8 cellular contexts compared by ENCODE assay signal in genomic region chr15:40092416-40093223, GRCh38. TPM values are rescaled to one million over a fixed set of nuclear protein-coding genes. Genes with fewer than 3 reads are reported as not detected.
DNase-seq lines count a peak whose midpoint lies in the region; ATAC-seq and TF ChIP-seq lines count a peak whose summit lies in the region.

No MANE protein-coding gene starts in this region.

- H3K36me3 Mint-ChIP-seq in T-helper 2 cell treated with Interferon-gamma antibody and Interleukin-4, amounts not matched to agents 5 μg/mL and 100 μg/mL, for 36 hours (ENCODE audit: low read depth), result peaks cover 11% of the 10 kb centered on the region
- H3K36me3 Mint-ChIP-seq in stimulated activated memory B cell treated with anti-CD40 and anti-IgM and Interleukin-4, amounts not matched to agents 10 μg/mL and 1 μg/mL and 100 μg/mL, for 72 hours, result peaks cover 87% of the 10 kb centered on the region

- H3K27ac ChIP-seq in RWPE1, result peak overlapping the region; percentile 92

- no peak for TF ChIP-seq CTCF in RWPE1 (conservative IDR thresholded peaks at IDR 0.05; ENCODE audit: low read depth)

- POLR2A ChIA-PET in RWPE1 (lab: Yijun Ruan, JAX; ENCODE audit: low non-redundant PET), result interaction anchor here (0.9 kb wide), 1 partner anchor 12 kb away, joined by 6 read pairs; no protein-coding TSS in a partner anchor

- ATAC-seq in left ventricle myocardium superior, result peak; percentile 91
- ATAC-seq in stimulated activated memory B cell treated with anti-CD40 and anti-IgM and Interleukin-4, amounts not matched to agents 10 μg/mL and 1 μg/mL and 100 μg/mL, for 72 hours, result peak; percentile 2
- ATAC-seq in GM18861 (IDR thresholded peaks at IDR 0.05; ENCODE audit: unreplicated experiment), result no peak

- H3K9me3 Mint-ChIP-seq in T-helper 2 cell treated with Interferon-gamma antibody and Interleukin-4, amounts not matched to agents 5 μg/mL and 100 μg/mL, for 36 hours, result no peaks in the 10 kb centered on the region
- H3K9me3 Mint-ChIP-seq in stimulated activated memory B cell treated with anti-CD40 and anti-IgM and Interleukin-4, amounts not matched to agents 10 μg/mL and 1 μg/mL and 100 μg/mL, for 72 hours, result peaks cover 2% of the 10 kb centered on the region

- H3K4me3 Mint-ChIP-seq in T-helper 2 cell treated with Interferon-gamma antibody and Interleukin-4, amounts not matched to agents 5 μg/mL and 100 μg/mL, for 36 hours, result no peak overlapping the region
- H3K4me3 Mint-ChIP-seq in stimulated activated memory B cell treated with anti-CD40 and anti-IgM and Interleukin-4, amounts not matched to agents 10 μg/mL and 1 μg/mL and 100 μg/mL, for 72 hours, result peak overlapping the region; percentile 79

- peak overlapping the region; percentile 41 for H3K27ac Mint-ChIP-seq in T-helper 2 cell treated with Interferon-gamma antibody and Interleukin-4, amounts not matched to agents 5 μg/mL and 100 μg/mL, for 36 hours
- peak overlapping the region; percentile 91 for H3K27ac Mint-ChIP-seq in stimulated activated memory B cell treated with anti-CD40 and anti-IgM and Interleukin-4, amounts not matched to agents 10 μg/mL and 1 μg/mL and 100 μg/mL, for 72 hours

- intact Hi-C loops in left ventricle myocardium superior (cut with micrococcal nuclease), result no loop called here

- H3K4me1 Mint-ChIP-seq in T-helper 2 cell treated with Interferon-gamma antibody and Interleukin-4, amounts not matched to agents 5 μg/mL and 100 μg/mL, for 36 hours (ENCODE audit: low read depth), result peaks cover 37% of the 10 kb centered on the region
- peaks cover 85% of the 10 kb centered on the region for H3K4me1 Mint-ChIP-seq in stimulated activated memory B cell treated with anti-CD40 and anti-IgM and Interleukin-4, amounts not matched to agents 10 μg/mL and 1 μg/mL and 100 μg/mL, for 72 hours

- CTCF ChIA-PET in RWPE1 (lab: Yijun Ruan, JAX), result interaction anchor here (0.6 to 2.9 kb wide), 5 partner anchors 12 to 1653 kb away, joined by 3 to 10 read pairs (median 5); no protein-coding TSS in a partner anchor

- DNase-seq in T-helper 2 cell treated with Interferon-gamma antibody and Interleukin-4, amounts not matched to agents 5 μg/mL and 100 μg/mL, for 36 hours (ENCODE audit: low spot score), result no peak
- DNase-seq in T-helper 2 cell (no peak), RWPE1 (ENCODE audit: low spot score) (no peak), left ventricle myocardium superior (peak; percentile 83), hepatic stellate cell (ENCODE audit: low spot score) (no peak), OCI-M1 (lab: John Stamatoyannopoulos, UW) (no peak)

- H3K27me3 Mint-ChIP-seq in T-helper 2 cell treated with Interferon-gamma antibody and Interleukin-4, amounts not matched to agents 5 μg/mL and 100 μg/mL, for 36 hours (ENCODE audit: low read depth), result no peaks in the 10 kb centered on the region
- no peaks in the 10 kb centered on the region for H3K27me3 Mint-ChIP-seq in stimulated activated memory B cell treated with anti-CD40 and anti-IgM and Interleukin-4, amounts not matched to agents 10 μg/mL and 1 μg/mL and 100 μg/mL, for 72 hours

RNA-seq across cellular contexts. Expression of gene BMF, which starts 16.1 kb away (rescaled TPM):
- 3.2 TPM for total RNA-seq in left ventricle myocardium superior

RNA-seq across cellular contexts. Expression of gene SRP14, which starts 53.6 kb away (rescaled TPM):
- 235 TPM for total RNA-seq in left ventricle myocardium superior
